29 cellular contexts compared by ENCODE assay signal in the genomic region with DNA sequence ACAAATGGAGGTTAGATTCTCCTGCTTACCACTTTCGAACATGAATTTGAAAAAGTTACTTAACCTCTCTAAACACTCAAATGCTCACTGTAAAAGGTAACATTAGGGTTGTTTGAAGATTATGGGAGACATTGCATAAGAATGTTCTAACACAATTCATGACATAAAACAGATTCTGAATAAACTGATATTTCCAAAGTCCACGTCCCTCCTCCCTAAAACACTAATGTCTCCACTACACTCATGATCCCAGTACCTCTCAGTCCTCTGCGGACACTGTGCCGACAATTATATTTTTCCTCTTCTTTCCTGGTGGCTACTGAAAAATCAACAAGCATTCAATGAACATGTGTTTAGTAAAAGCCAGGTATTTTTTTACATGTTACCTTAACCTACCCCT. TPM values are rescaled to one million over a fixed set of nuclear protein-coding genes. Genes with fewer than 3 reads are reported as not detected.
A peak's percentile ranks its signal among the peaks of the same experiment; 100 is the strongest.
DNase-seq lines count a peak whose midpoint lies in the region; ATAC-seq, FAIRE-seq and TF ChIP-seq lines count a peak whose summit lies in the region.
"Had no signal": no experiment of that assay in that cellular context is flagged by ENCODE, and none has a peak within 500 bp of the region (broad histone marks: within the 10 kb centered on the region; RNA-seq: fewer than 3 reads in every experiment).

No MANE protein-coding gene starts in this region.

- CTCF ChIA-PET in HepG2 (lab: Yijun Ruan, JAX; ENCODE audit: low intra/inter-chr PET ratio, low total read pairs) = no interaction called here

- FAIRE-seq in HepG2 (lab: Jason Lieb, UNC) = no peak
- FAIRE-seq: A204.1, GM12878, GM12892, GM19239 had no signal

- H3K27me3 ChIP-seq in liver (ENCODE audit: control insufficient read depth in 4 of 4, insufficient read depth in 4 of 4, low read length in 3 of 4) (no peaks in the 10 kb centered on the region), HepG2 (ENCODE audit: control insufficient read depth in 1 of 2, insufficient read depth in 2 of 2, low read length in 2 of 2) (peaks cover 0 to 7% of the 10 kb centered on the region in 2 experiments; a peak in 1 of 5 replicates), endocrine pancreas (ENCODE audit: control insufficient read depth, insufficient read depth, low read length) (no peaks in the 10 kb centered on the region), right lobe of liver (no peaks in the 10 kb centered on the region)
- H3K27me3 ChIP-seq: BLaER1 had no signal

- BruUV-seq in HepG2 (replicated peaks; lab: Mats Ljungman, UMichigan) = no TSS peak

- WGBS in liver = 58% methylated on average over 4 of the region's 4 CpGs
- WGBS in HepG2 (ENCODE audit: low lambda C conversion rate) = 19% methylated on average over 4 of the region's 4 CpGs
- WGBS in right lobe of liver (ENCODE audit: insufficient coverage, low coverage, low lambda C conversion rate, missing lambda C conversion rate) = 50% methylated on average over 4 of the region's 4 CpGs

- TF ChIP-seq POLR2A in HepG2 (IDR thresholded peaks at IDR 0.05; ENCODE audit: insufficient read depth in 1 of 2, low read depth in 2 of 2, low read length in 2 of 2) (no peak), right lobe of liver (IDR thresholded peaks at IDR 0.05) (no peak)

- no peaks in the 10 kb centered on the region for H3K79me2 ChIP-seq in HepG2 (ENCODE audit: insufficient read depth, low read length)

- H3K9ac ChIP-seq in liver (ENCODE audit: low read depth in 1 of 2, low read length in 2 of 2) (peak overlapping the region in 1 of 2 donors; percentile 54), HepG2 (ENCODE audit: insufficient read depth, low read depth, low read length) (no peak overlapping the region), endocrine pancreas (ENCODE audit: control insufficient read depth, insufficient read depth, low read length) (no peak overlapping the region)
- H3K9ac ChIP-seq: BLaER1 had no signal

- no peak for TF ChIP-seq CTCF in liver (IDR thresholded peaks at IDR 0.05; ENCODE audit: low read depth, low read length, missing input control)
- no peak for TF ChIP-seq CTCF in HepG2 (CRISPR knock-in tag; IDR thresholded peaks at IDR 0.05)
- TF ChIP-seq CTCF in right lobe of liver (IDR thresholded peaks at IDR 0.05) = no peak

- H3K27ac ChIP-seq in liver (ENCODE audit: low read depth in 1 of 2, low read length in 2 of 2) (peak overlapping the region; percentile 5 to 15), HepG2 (ENCODE audit: extremely low read length, insufficient read depth, low read length) (no peak overlapping the region), right lobe of liver (peak overlapping the region in 2 of 3 donors; percentile 44 to 84)
- H3K27ac ChIP-seq: 22Rv1, BLaER1 had no signal

- no peak for DNase-seq in HepG2 (ENCODE audit: low spot score)
- no peak for DNase-seq in right lobe of liver
- DNase-seq in 8988T = no peak
- DNase-seq: ACHN; BE2C; CD4-positive, alpha-beta memory T cell; CD4-positive, CD25-positive, alpha-beta regulatory T cell; CD8-positive, alpha-beta memory T cell; COR-L47; DMS 273 treated with DMSO at 0.1 percent for 48 hours; DMS153; DMS53; DMS79; DND-41; GDM1 had no signal

- no peak for TF ChIP-seq RAD21 in liver (IDR thresholded peaks at IDR 0.05)
- TF ChIP-seq RAD21 in HepG2 (CRISPR knock-in tag; IDR thresholded peaks at IDR 0.05) = no peak

- peaks cover 7 to 31% (median 20%) of the 10 kb centered on the region in 4 donors for H3K4me1 ChIP-seq in liver (ENCODE audit: control insufficient read depth in 4 of 4, insufficient read depth in 4 of 4, low read length in 3 of 4)
- H3K4me1 ChIP-seq in HepG2 (ENCODE audit: insufficient read depth, low read length) = peaks cover 12% of the 10 kb centered on the region
- peaks cover 3% of the 10 kb centered on the region for H3K4me1 ChIP-seq in endocrine pancreas (ENCODE audit: control insufficient read depth, insufficient read depth, low read length)
- peaks cover 0 to 34% (median 14%) of the 10 kb centered on the region in 4 donors for H3K4me1 ChIP-seq in right lobe of liver
- H3K4me1 ChIP-seq: BE2C, BLaER1 had no signal

- POLR2A ChIA-PET in HepG2 (lab: Yijun Ruan, JAX) = no interaction called here

- H3K4me3 ChIP-seq in liver (ENCODE audit: low read depth in 1 of 3, low read length in 3 of 3) = peak overlapping the region in 1 of 3 donors; percentile 18
- no peak overlapping the region for H3K4me3 ChIP-seq in HepG2 (replicated peaks in 1 of 3; ENCODE audit: insufficient read depth in 1 of 3, low read depth in 2 of 3, low read length in 3 of 3)
- peak overlapping the region; percentile 60 for H3K4me3 ChIP-seq in endocrine pancreas (ENCODE audit: control insufficient read depth, insufficient read depth, low read length)
- H3K4me3 ChIP-seq in right lobe of liver = no peak overlapping the region
- H3K4me3 ChIP-seq: BLaER1, GM12878 had no signal

- no peaks in the 10 kb centered on the region for H3K36me3 ChIP-seq in liver (ENCODE audit: control insufficient read depth in 4 of 4, insufficient read depth in 3 of 4, low read depth in 1 of 4, low read length in 3 of 4)
- H3K36me3 ChIP-seq in HepG2 (replicated peaks in 1 of 2; ENCODE audit: control insufficient read depth in 1 of 2, insufficient read depth in 2 of 2, low read length in 2 of 2) = no peaks in the 10 kb centered on the region
- no peaks in the 10 kb centered on the region for H3K36me3 ChIP-seq in endocrine pancreas (ENCODE audit: control insufficient read depth, insufficient read depth, low read length)
- H3K36me3 ChIP-seq in right lobe of liver = no peaks in the 10 kb centered on the region
- H3K36me3 ChIP-seq: BE2C, BLaER1 had no signal

- in situ Hi-C loops in HepG2 (cut with HindIII; ENCODE audit: extremely low pct_ligation_motif_present, low pct_unique_long_range_greater_than_20kb) = no loop called here

- intact Hi-C loops in HepG2 (cut with micrococcal nuclease; ENCODE audit: unreplicated experiment) (no loop called here), right lobe of liver (cut with DNase I) (no loop called here)

- H3K9me3 ChIP-seq in liver (ENCODE audit: control insufficient read depth in 4 of 4, low read length in 3 of 4) = no peaks in the 10 kb centered on the region
- H3K9me3 ChIP-seq in HepG2 (ENCODE audit: low read length) = no peaks in the 10 kb centered on the region
- H3K9me3 ChIP-seq in endocrine pancreas (ENCODE audit: control insufficient read depth, low read length) = no peaks in the 10 kb centered on the region
- H3K9me3 ChIP-seq in right lobe of liver = no peaks in the 10 kb centered on the region
- H3K9me3 ChIP-seq: BE2C, BLaER1 had no signal

- H2AFZ ChIP-seq in HepG2 (ENCODE audit: low read length) = no peak overlapping the region

- TF ChIP-seq EP300 in HepG2 (IDR thresholded peaks at IDR 0.05; ENCODE audit: low read depth in 2 of 2, low read length in 2 of 2) = no peak
- no peak for TF ChIP-seq EP300 in HepG2 (CRISPR knock-in tag; IDR thresholded peaks at IDR 0.05; ENCODE audit: borderline replicate concordance)

- no peak for ATAC-seq in HepG2
- peak; percentile 52 to 59 (median 56) for ATAC-seq in right lobe of liver
- ATAC-seq in GM18502 (IDR thresholded peaks at IDR 0.05; ENCODE audit: poor library complexity, unreplicated experiment) = no peak
- ATAC-seq: GM12878 had no signal

- no peak overlapping the region for H3K4me2 ChIP-seq in HepG2 (ENCODE audit: low read depth, low read length)
- H3K4me2 ChIP-seq: BLaER1 had no signal

- H4K20me1 ChIP-seq in HepG2 (ENCODE audit: insufficient read depth, low read length) = no peaks in the 10 kb centered on the region
- H4K20me1 ChIP-seq: BLaER1 had no signal

RNA-seq across cellular contexts. Expression of a gene that starts 18.8 kb away (rescaled TPM):
- total RNA-seq in liver (under 1 TPM in 1 of 2 donors, not detected in 1; 0.08 TPM), HepG2 (2016; rRNA removed; fragmentation: Illumina TruSeq; extraction: Trizol) (not detected in 2 replicates), right lobe of liver (under 1 TPM in 1 of 6 experiments, not detected in 5; 0.22 TPM)
- polyA plus RNA-seq in liver (under 1 TPM in 1 of 2 donors, not detected in 1; 0.42 TPM), HepG2 (2011; rRNA removed) (not detected in 2 replicates)
- total RNA-seq in HepG2 (2016; cell fraction: cytosol; rRNA removed; fragmentation: Illumina TruSeq; extraction: Trizol; ENCODE audit: low read depth) = not detected in 2 replicates
- not detected in 2 replicates for total RNA-seq in HepG2 (2016; cell fraction: insoluble cytoplasmic fraction; rRNA removed; fragmentation: Illumina TruSeq; extraction: Trizol)
- total RNA-seq in HepG2 (2016; cell fraction: membrane; rRNA removed; fragmentation: Illumina TruSeq; extraction: Trizol) = not detected in 2 replicates
- not detected in 2 replicates for total RNA-seq in HepG2 (2016; cell fraction: nucleus; rRNA removed; fragmentation: Illumina TruSeq; extraction: Trizol)
- not detected in 2 replicates for polyA plus RNA-seq in HepG2 (2011; cell fraction: cytosol; rRNA removed)
- not detected in 2 replicates for polyA plus RNA-seq in HepG2 (2011; cell fraction: nucleus; rRNA removed)
- not detected in 2 replicates for polyA plus RNA-seq in HepG2 (2012)
- polyA plus RNA-seq in HepG2 (2016; cell fraction: cytosol; fragmentation: Illumina TruSeq; extraction: Trizol; ENCODE audit: low read depth) = not detected in 2 replicates
- polyA plus RNA-seq in HepG2 (2016; cell fraction: insoluble cytoplasmic fraction; fragmentation: Illumina TruSeq; extraction: Trizol; ENCODE audit: low read depth) = not detected in 2 replicates
- not detected in 2 replicates for polyA plus RNA-seq in HepG2 (2016; cell fraction: membrane; fragmentation: Illumina TruSeq; extraction: Trizol; ENCODE audit: low read depth)
- not detected in 2 replicates for polyA plus RNA-seq in HepG2 (2016; cell fraction: nucleus; fragmentation: Illumina TruSeq; extraction: Trizol; ENCODE audit: insufficient read depth, low read depth)
- not detected in 2 replicates for polyA minus RNA-seq in HepG2 (2011; rRNA and poly(A)+ RNA removed; ENCODE audit: low replicate concordance)
- polyA minus RNA-seq in HepG2 (2011; cell fraction: cytosol; rRNA and poly(A)+ RNA removed) = not detected in 2 replicates
- polyA minus RNA-seq in HepG2 (2011; cell fraction: nucleus; rRNA and poly(A)+ RNA removed) = not detected in 2 replicates
- total RNA-seq: A673; CD4-positive, alpha-beta memory T cell; CD4-positive, CD25-positive, alpha-beta regulatory T cell; CD8-positive, alpha-beta memory T cell; Daoy; G401; GM12878 had no signal
- polyA plus RNA-seq: AG04450; CD14-positive monocyte; CD4-positive, alpha-beta memory T cell; CD4-positive, CD25-positive, alpha-beta regulatory T cell; CD8-positive, alpha-beta memory T cell; GM12878 had no signal

RNA-seq across cellular contexts. Expression of a gene that starts 19.2 kb away (rescaled TPM):
- total RNA-seq in liver = under 1 TPM in 1 of 2 donors, not detected in 1; 0.17 TPM
- polyA plus RNA-seq in liver = 1 to 10 TPM in 1 of 2 donors, under 1 TPM in 1; 0.60 to 1.8 TPM
- total RNA-seq in HepG2 (2016; rRNA removed; fragmentation: Illumina TruSeq; extraction: Trizol) = not detected in 2 replicates
- total RNA-seq in HepG2 (2016; cell fraction: cytosol; rRNA removed; fragmentation: Illumina TruSeq; extraction: Trizol; ENCODE audit: low read depth) = not detected in 2 replicates
- not detected in 2 replicates for total RNA-seq in HepG2 (2016; cell fraction: insoluble cytoplasmic fraction; rRNA removed; fragmentation: Illumina TruSeq; extraction: Trizol)
- not detected in 2 replicates for total RNA-seq in HepG2 (2016; cell fraction: membrane; rRNA removed; fragmentation: Illumina TruSeq; extraction: Trizol)
- total RNA-seq in HepG2 (2016; cell fraction: nucleus; rRNA removed; fragmentation: Illumina TruSeq; extraction: Trizol) = not detected in 2 replicates
- not detected in 2 replicates for polyA plus RNA-seq in HepG2 (2011; rRNA removed)
- not detected in 2 replicates for polyA plus RNA-seq in HepG2 (2011; cell fraction: cytosol; rRNA removed)
- not detected in 2 replicates for polyA plus RNA-seq in HepG2 (2011; cell fraction: nucleus; rRNA removed)
- not detected in 2 replicates for polyA plus RNA-seq in HepG2 (2012)
- polyA plus RNA-seq in HepG2 (2016; cell fraction: cytosol; fragmentation: Illumina TruSeq; extraction: Trizol; ENCODE audit: low read depth) = not detected in 2 replicates
- polyA plus RNA-seq in HepG2 (2016; cell fraction: insoluble cytoplasmic fraction; fragmentation: Illumina TruSeq; extraction: Trizol; ENCODE audit: low read depth) = not detected in 2 replicates
- polyA plus RNA-seq in HepG2 (2016; cell fraction: membrane; fragmentation: Illumina TruSeq; extraction: Trizol; ENCODE audit: low read depth) = not detected in 2 replicates
- not detected in 2 replicates for polyA plus RNA-seq in HepG2 (2016; cell fraction: nucleus; fragmentation: Illumina TruSeq; extraction: Trizol; ENCODE audit: insufficient read depth, low read depth)
- 0.60 TPM in 1 of 2 replicates, not detected in the other for polyA minus RNA-seq in HepG2 (2011; rRNA and poly(A)+ RNA removed; ENCODE audit: low replicate concordance)
- polyA minus RNA-seq in HepG2 (2011; cell fraction: cytosol; rRNA and poly(A)+ RNA removed) = not detected in 2 replicates
- polyA minus RNA-seq in HepG2 (2011; cell fraction: nucleus; rRNA and poly(A)+ RNA removed) = not detected in 2 replicates
- 10 to 100 TPM in 1 of 6 experiments, 1 to 10 TPM in 2, under 1 TPM in 2, not detected in 1; 0.06 to 19.8 (median 3.2) TPM for total RNA-seq in right lobe of liver
- total RNA-seq: A673; CD4-positive, alpha-beta memory T cell; CD4-positive, CD25-positive, alpha-beta regulatory T cell; Daoy; G401; GM12878 had no signal
- polyA plus RNA-seq: AG04450; CD14-positive monocyte; CD4-positive, alpha-beta memory T cell; CD4-positive, CD25-positive, alpha-beta regulatory T cell; CD8-positive, alpha-beta memory T cell; GM12878 had no signal

Comparison
In these comparisons a context has a peak if more than half of its experiments do, and no peak if none do; other contexts are left out.
1. ATAC-seq: peak in right lobe of liver (4 of 4); none in HepG2 (single experiment) and GM18502 (single experiment).